19 cellular contexts compared by ENCODE assay signal in the genomic region with DNA sequence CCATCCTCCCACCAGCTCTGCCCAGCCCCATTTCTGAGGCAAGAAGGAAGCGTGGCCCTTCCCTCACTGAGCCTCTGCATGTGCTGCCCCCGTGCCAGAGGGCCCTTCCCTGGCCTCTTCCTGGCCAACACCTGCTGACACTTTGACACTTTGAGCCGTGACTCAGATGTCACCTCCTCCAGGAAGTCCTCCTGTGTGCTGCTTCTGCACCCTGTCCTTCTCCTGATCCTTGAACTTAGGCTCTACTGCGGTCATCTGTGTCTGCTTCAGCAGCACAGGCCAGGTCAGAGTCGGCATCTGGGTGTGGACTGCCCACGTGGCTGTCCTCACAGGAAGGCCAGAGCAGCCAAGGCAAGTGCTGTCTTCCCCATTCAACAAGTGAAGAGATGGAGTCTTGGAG. TPM values are rescaled to one million over a fixed set of nuclear protein-coding genes. Genes with fewer than 3 reads are reported as not detected.
DNase-seq lines count a peak whose midpoint lies in the region; ATAC-seq, FAIRE-seq and TF ChIP-seq lines count a peak whose summit lies in the region.
"Had no signal": no experiment of that assay in that cellular context is flagged by ENCODE, and none has a peak within 500 bp of the region (broad histone marks: within the 10 kb centered on the region; RNA-seq: fewer than 3 reads in every experiment).

No MANE protein-coding gene starts in this region.

- CTCF ChIA-PET in K562 (lab: Yijun Ruan, JAX; ENCODE audit: low intra/inter-chr PET ratio): no interaction called here

- no peaks in the 10 kb centered on the region for H3K4me1 ChIP-seq in H9 (ENCODE audit: insufficient read depth, low read length)
- no peaks in the 10 kb centered on the region for H3K4me1 ChIP-seq in K562 (replicated peaks in 1 of 2; ENCODE audit: control insufficient read depth in 2 of 2, insufficient read depth in 2 of 2, low read length in 2 of 2)
- peaks cover 3% of the 10 kb centered on the region for H3K4me1 ChIP-seq in neural progenitor cell

- H3K79me2 ChIP-seq in H9 (ENCODE audit: insufficient read depth, low read length): no peaks in the 10 kb centered on the region
- no peaks in the 10 kb centered on the region for H3K79me2 ChIP-seq in K562 (ENCODE audit: control insufficient read depth, insufficient read depth, low read length)
- no peaks in the 10 kb centered on the region for H3K79me2 ChIP-seq in neural progenitor cell (ENCODE audit: low read depth)

- no peak overlapping the region for H2BK5ac ChIP-seq in H9 (ENCODE audit: insufficient read length, low read length)

- H4K91ac ChIP-seq in H9 (ENCODE audit: insufficient read length, low read depth, low read length): no peak overlapping the region

- no peak overlapping the region for H4K8ac ChIP-seq in H9 (replicated peaks; ENCODE audit: insufficient read length, low read depth, low read length)

- H3K27me3 ChIP-seq in H9 (ENCODE audit: insufficient read depth, low read length) (no peaks in the 10 kb centered on the region), K562 (ENCODE audit: control insufficient read depth in 2 of 2, insufficient read depth in 2 of 2, low read length in 2 of 2) (peaks cover 36 to 75% of the 10 kb centered on the region in 2 experiments; a peak in 4 of 5 replicates), neural progenitor cell (peaks cover 41% of the 10 kb centered on the region)

- no peak overlapping the region for H3K4me3 Mint-ChIP-seq in H9
- no peak overlapping the region for H3K4me3 Mint-ChIP-seq in neural progenitor cell
- no peak overlapping the region for H3K4me3 Mint-ChIP-seq in stimulated activated effector memory CD8-positive, alpha-beta T cell treated with anti-CD3 and anti-CD28 coated beads, Interleukin-12 subunit alpha, Interleukin-12 subunit beta, amount 100 ng/mL, for 72 hours
- H3K4me3 Mint-ChIP-seq: CD14-positive monocyte; CD8-positive, alpha-beta T cell; GM23338 had no signal

- no peak overlapping the region; the same call in 1 of the 2 replicates for H3K14ac ChIP-seq in H9 (ENCODE audit: insufficient read depth, low read length)

- intact Hi-C loops in K562 (cut with micrococcal nuclease): no loop called here

- no peak overlapping the region for H2AK5ac ChIP-seq in H9 (ENCODE audit: insufficient read length, low read length)

- H4K5ac ChIP-seq in H9 (ENCODE audit: insufficient read length, low read depth, low read length): no peak overlapping the region

- H3K36me3 Mint-ChIP-seq in H9 (ENCODE audit: insufficient read depth in 1 of 3, low read depth in 3 of 3) (no peaks in the 10 kb centered on the region; a peak in 1 of 7 replicates), neural progenitor cell (no peaks in the 10 kb centered on the region)
- H3K36me3 Mint-ChIP-seq in stimulated activated effector memory CD8-positive, alpha-beta T cell treated with anti-CD3 and anti-CD28 coated beads, Interleukin-12 subunit alpha, Interleukin-12 subunit beta, amount 100 ng/mL, for 72 hours: no peaks in the 10 kb centered on the region
- H3K36me3 Mint-ChIP-seq: CD14-positive monocyte; CD8-positive, alpha-beta T cell had no signal

- no peak overlapping the region for H3K56ac ChIP-seq in H9 (ENCODE audit: insufficient read length, low read depth, low read length)

- H3F3A ChIP-seq in neural progenitor cell (ENCODE audit: low read depth): no peaks in the 10 kb centered on the region

- no peak overlapping the region for H3K4me2 ChIP-seq in H9 (ENCODE audit: insufficient read depth, insufficient read length, low read length)
- H3K4me2 ChIP-seq in K562 (ENCODE audit: insufficient read depth, low read length): no peak overlapping the region
- H3K4me2 ChIP-seq in neural progenitor cell: no peak overlapping the region
- H3K4me2 ChIP-seq: BLaER1, GM23338 had no signal

- H3K9me1 ChIP-seq in K562 (ENCODE audit: control insufficient read depth, insufficient read depth, low read length): no peaks in the 10 kb centered on the region

- H2BK12ac ChIP-seq in H9 (ENCODE audit: insufficient read length, low read depth, low read length): no peak overlapping the region

- in situ Hi-C loops in K562 (cut with MboI): no loop called here

- no peak overlapping the region for H3K4me3 ChIP-seq in K562
- H3K4me3 ChIP-seq in neural progenitor cell: no peak overlapping the region
- H3K4me3 ChIP-seq: BLaER1, GM23338 had no signal

- no peaks in the 10 kb centered on the region for H3K36me3 ChIP-seq in K562 (ENCODE audit: control insufficient read depth, insufficient read depth, low read length)
- H3K36me3 ChIP-seq in neural progenitor cell: no peaks in the 10 kb centered on the region
- H3K36me3 ChIP-seq: BLaER1 had no signal

- FAIRE-seq in K562 (lab: Jason Lieb, UNC): no peak
- FAIRE-seq: GM19239 had no signal

- H3K23me2 ChIP-seq in H9 (ENCODE audit: insufficient read length, low read depth, low read length, poor library complexity, severe bottlenecking): no peaks in the 10 kb centered on the region

- H4K20me1 ChIP-seq in H9 (ENCODE audit: control insufficient read depth, insufficient read depth, insufficient read length) (no peaks in the 10 kb centered on the region), K562 (replicated peaks; ENCODE audit: control insufficient read depth, insufficient read depth, low read length) (peaks cover 14% of the 10 kb centered on the region; the same call in 1 of the 2 replicates), neural progenitor cell (ENCODE audit: low read depth) (no peaks in the 10 kb centered on the region)
- H4K20me1 ChIP-seq: BLaER1 had no signal

- TF ChIP-seq CTCF in H9 (conservative IDR thresholded peaks at IDR 0.05) (no peak), K562 (IDR thresholded peaks at IDR 0.05 in 2 of 3, conservative IDR thresholded peaks at IDR 0.05 in 1 of 3; ENCODE audit: insufficient read depth in 2 of 3, low read depth in 1 of 3, low read length in 3 of 3) (no peak), neural progenitor cell (IDR thresholded peaks at IDR 0.05) (no peak)

- WGBS in H9 (ENCODE audit: extremely low coverage, insufficient read length, low lambda C conversion rate): no CpG with 5 or more reads among the region's 6 CpGs
- 1% methylated on average over 6 of the region's 6 CpGs for WGBS in K562 (ENCODE audit: insufficient coverage, low coverage, missing lambda C conversion rate)

- no peaks in the 10 kb centered on the region for H3K9me3 ChIP-seq in H9 (ENCODE audit: control insufficient read depth, low read depth, low read length)
- H3K9me3 ChIP-seq in K562 (replicated peaks; ENCODE audit: control insufficient read depth, insufficient read depth, low read depth, low read length): no peaks in the 10 kb centered on the region
- H3K9me3 ChIP-seq in neural progenitor cell (ENCODE audit: low read depth): no peaks in the 10 kb centered on the region
- H3K9me3 ChIP-seq: BLaER1 had no signal

- no peak for TF ChIP-seq POLR2A in K562 (conservative IDR thresholded peaks at IDR 0.05)

- H2BK15ac ChIP-seq in H9 (ENCODE audit: low read depth, low read length): no peak overlapping the region

- DNase-seq in H9 (no peak), K562 (ENCODE audit: extremely low read depth in 1 of 4, low spot score in 3 of 4) (no peak), neural progenitor cell (ENCODE audit: low spot score) (no peak), CD1c-positive myeloid dendritic cell (ENCODE audit: extremely low spot score) (no peak), AML-193 (lab: John Stamatoyannopoulos, UW) (no peak)
- DNase-seq in stimulated activated effector memory CD8-positive, alpha-beta T cell treated with anti-CD3 and anti-CD28 coated beads, Interleukin-12 subunit alpha, Interleukin-12 subunit beta, amount 100 ng/mL, for 72 hours (ENCODE audit: low spot score in 2 of 2): no peak
- DNase-seq: ACHN; Calu3; CD8-positive, alpha-beta T cell; DMS79 treated with DMSO at 0.1 percent for 48 hours; GF-D8; H7 had no signal

- BruUV-seq in K562 (replicated peaks; lab: Mats Ljungman, UMichigan): no TSS peak

- no peak overlapping the region for H3T11ph ChIP-seq in H9 (ENCODE audit: low read length)

- no peak overlapping the region for H3K23ac ChIP-seq in H9 (ENCODE audit: insufficient read length, low read depth, low read length)

- no peak for TF ChIP-seq RAD21 in K562 (CRISPR knock-in tag; conservative IDR thresholded peaks at IDR 0.05 in 1 of 2, IDR thresholded peaks at IDR 0.05 in 1 of 2)

- H2AFZ ChIP-seq in H9 (ENCODE audit: low read length) (no peak overlapping the region), K562 (ENCODE audit: low read depth, low read length) (no peak overlapping the region), neural progenitor cell (replicated peaks) (no peak overlapping the region)
- H2AFZ ChIP-seq: GM23338 had no signal

- H3K27ac Mint-ChIP-seq in H9: peak overlapping the region in 2 of 3 experiments; percentile 61 to 62; a peak in 3 of 7 replicates
- peak overlapping the region; percentile 57 for H3K27ac Mint-ChIP-seq in neural progenitor cell
- H3K27ac Mint-ChIP-seq in stimulated activated effector memory CD8-positive, alpha-beta T cell treated with anti-CD3 and anti-CD28 coated beads, Interleukin-12 subunit alpha, Interleukin-12 subunit beta, amount 100 ng/mL, for 72 hours: no peak overlapping the region
- H3K27ac Mint-ChIP-seq: CD14-positive monocyte; CD8-positive, alpha-beta T cell; GM23338 had no signal

- no peak overlapping the region for H2BK120ac ChIP-seq in H9 (ENCODE audit: low read depth, low read length, poor library complexity, severe bottlenecking)

- H3K9me3 Mint-ChIP-seq in H9: no peaks in the 10 kb centered on the region
- H3K9me3 Mint-ChIP-seq in neural progenitor cell: no peaks in the 10 kb centered on the region
- no peaks in the 10 kb centered on the region for H3K9me3 Mint-ChIP-seq in stimulated activated effector memory CD8-positive, alpha-beta T cell treated with anti-CD3 and anti-CD28 coated beads, Interleukin-12 subunit alpha, Interleukin-12 subunit beta, amount 100 ng/mL, for 72 hours
- H3K9me3 Mint-ChIP-seq: CD14-positive monocyte; CD8-positive, alpha-beta T cell; GM23338 had no signal

- H3K18ac ChIP-seq in H9 (ENCODE audit: insufficient read length, low read depth, low read length): no peak overlapping the region

- no peak overlapping the region; the same call in 1 of the 2 replicates for H3K4ac ChIP-seq in H9 (ENCODE audit: low read depth, low read length)

- no peak for TF ChIP-seq EP300 in K562 (IDR thresholded peaks at IDR 0.05; ENCODE audit: low read length)

- H3K27me3 Mint-ChIP-seq in H9 (ENCODE audit: low read depth) (peaks cover 16% of the 10 kb centered on the region), neural progenitor cell (ENCODE audit: insufficient read depth, low read depth) (peaks cover 31% of the 10 kb centered on the region)

- H3K9ac ChIP-seq in H9 (ENCODE audit: extremely low read depth, insufficient read length, low read length) (no peak overlapping the region), K562 (ENCODE audit: insufficient read depth in 1 of 2, low read depth in 2 of 2, low read length in 2 of 2) (peak overlapping the region in 1 of 2 experiments; percentile 47; a peak in 2 of 4 replicates), neural progenitor cell (no peak overlapping the region)
- H3K9ac ChIP-seq: BLaER1 had no signal

- H3K79me1 ChIP-seq in H9 (ENCODE audit: insufficient read depth, low read depth, low read length, poor library complexity, severe bottlenecking): no peaks in the 10 kb centered on the region

- H3K27ac ChIP-seq in H9 (ENCODE audit: insufficient read length, low read depth, low read length) (no peak overlapping the region), K562 (ENCODE audit: extremely low read depth, low read depth, low read length) (no peak overlapping the region), neural progenitor cell (no peak overlapping the region)
- H3K27ac ChIP-seq: BLaER1 had no signal

- POLR2A ChIA-PET in K562 (lab: Yijun Ruan, JAX): no interaction called here

- H2BK20ac ChIP-seq in H9 (ENCODE audit: low read depth, low read length, poor library complexity, severe bottlenecking): no peak overlapping the region

- peak; percentile 17; the same call in 1 of the 3 replicates for ATAC-seq in K562
- ATAC-seq in stimulated activated effector memory CD8-positive, alpha-beta T cell treated with anti-CD3 and anti-CD28 coated beads, Interleukin-12 subunit alpha, Interleukin-12 subunit beta, amount 100 ng/mL, for 72 hours: peak; percentile 4
- no peak for ATAC-seq in GM21360 (IDR thresholded peaks at IDR 0.05; ENCODE audit: unreplicated experiment)
- ATAC-seq: CD8-positive, alpha-beta T cell had no signal

- H3K4me1 Mint-ChIP-seq in H9 (peaks cover 0 to 29% of the 10 kb centered on the region in 2 experiments; a peak in 3 of 4 replicates), neural progenitor cell (peaks cover 16% of the 10 kb centered on the region)
- H3K4me1 Mint-ChIP-seq in stimulated activated effector memory CD8-positive, alpha-beta T cell treated with anti-CD3 and anti-CD28 coated beads, Interleukin-12 subunit alpha, Interleukin-12 subunit beta, amount 100 ng/mL, for 72 hours: peaks cover 10% of the 10 kb centered on the region

RNA-seq across cellular contexts. Expression of a gene that starts 19.6 kb away (rescaled TPM):
- 3.4 and 3.6 TPM in 2 replicates for total RNA-seq in H9 (2021)
- total RNA-seq in K562 (2011; cell fraction: chromatin; rRNA removed; ENCODE audit: low replicate concordance): not detected in 2 replicates
- not detected in 2 replicates for total RNA-seq in K562 (2011; cell fraction: nucleolus; rRNA removed)
- total RNA-seq in K562 (2011; cell fraction: nucleoplasm; rRNA removed): not detected in 2 replicates
- not detected in 2 replicates for total RNA-seq in K562 (2014; rRNA removed)
- total RNA-seq in K562 (2014; rRNA removed; fragmentation: Illumina TruSeq; extraction: Trizol): not detected in 2 replicates
- not detected in 2 replicates for total RNA-seq in K562 (2015; rRNA removed; fragmentation: Illumina TruSeq; extraction: Trizol)
- total RNA-seq in K562 (2021): not detected in 2 replicates
- polyA plus RNA-seq in K562 (2011; rRNA removed): not detected in 2 replicates
- not detected in 2 replicates for polyA plus RNA-seq in K562 (2011; cell fraction: cytosol; rRNA removed)
- polyA plus RNA-seq in K562 (2011; cell fraction: nucleus; rRNA removed): not detected in 2 replicates
- polyA plus RNA-seq in K562 (2012): not detected in 2 replicates
- polyA plus RNA-seq in K562 (2014; fragmentation: Illumina TruSeq; extraction: Trizol): not detected in 2 replicates
- not detected for polyA plus RNA-seq in K562 (2014; fragmentation: Nextera tagmentation; extraction: Ambion mirVana)
- polyA plus RNA-seq in K562 (2014; rRNA removed): not detected in 2 replicates
- not detected in 2 replicates for polyA minus RNA-seq in K562 (2011; rRNA and poly(A)+ RNA removed)
- not detected in 2 replicates for polyA minus RNA-seq in K562 (2011; cell fraction: cytosol; rRNA and poly(A)+ RNA removed)
- not detected in 2 replicates for polyA minus RNA-seq in K562 (2011; cell fraction: nucleus; rRNA and poly(A)+ RNA removed)
- total RNA-seq in neural progenitor cell (ENCODE audit: low replicate concordance): 0.46 TPM in 1 of 2 replicates, not detected in the other
- total RNA-seq: A172; Calu3; CD8-positive, alpha-beta T cell; HT-29 had no signal
- polyA plus RNA-seq: CD14-positive monocyte had no signal
